In the genomic region with DNA sequence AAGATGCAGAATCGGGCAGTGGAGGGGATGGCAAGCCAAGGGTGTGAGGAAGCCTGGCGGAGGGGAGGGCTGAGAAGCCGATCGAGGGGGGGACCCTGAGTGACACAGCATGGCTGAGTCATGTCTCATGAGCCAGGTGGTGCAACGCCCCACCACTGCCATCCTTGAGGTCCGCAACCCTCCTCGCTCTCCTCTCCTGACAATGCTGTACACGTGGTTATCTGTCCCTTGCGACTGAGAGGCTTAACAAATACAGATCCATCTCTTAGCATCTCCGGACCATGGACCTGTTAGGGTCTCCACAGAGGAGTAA, we compare ENCODE assay signal across 18 cellular contexts. TPM values are rescaled to one million over a fixed set of nuclear protein-coding genes. Genes with fewer than 3 reads are reported as not detected.
DNase-seq lines count a peak whose midpoint lies in the region; ATAC-seq lines count a peak whose summit lies in the region.
"Had no signal": no experiment of that assay in that cellular context is flagged by ENCODE, and none has a peak within 500 bp of the region (broad histone marks: within the 10 kb centered on the region; RNA-seq: fewer than 3 reads in every experiment).

No MANE protein-coding gene starts in this region.

- intact Hi-C loops in Right ventricle myocardium inferior (cut with DNase I) = no loop called here
- intact Hi-C loops in left cardiac atrium (cut with DNase I) = no loop called here

- DNase-seq in Right ventricle myocardium inferior (ENCODE audit: missing footprints) = peak; percentile 43
- DNase-seq in left cardiac atrium = no peak
- DNase-seq in NCI-H2227 (lab: John Stamatoyannopoulos, UW; ENCODE audit: unreplicated experiment) = peak; percentile 49
- DNase-seq in iPS-NIHi7 (ENCODE audit: extremely low spot score) = peak; percentile 54
- no peak for DNase-seq in NCI-H1436 (lab: John Stamatoyannopoulos, UW)
- DNase-seq in mucosa of gallbladder (ENCODE audit: low spot score) = no peak
- DNase-seq: CD8-positive, alpha-beta memory T cell; DMS79; KG1; NCI-H1092; NCI-H1694; NCI-H2081 treated with DMSO at 0.1 percent for 48 hours; NCI-H345; NCI-H524 treated with DMSO at 0.1 percent for 48 hours; SW 1271 had no signal

- ATAC-seq in Right ventricle myocardium inferior (no peak), left cardiac atrium (no peak), GM21786 (IDR thresholded peaks at IDR 0.05; ENCODE audit: unreplicated experiment) (no peak)
- ATAC-seq: A549, HepG2 had no signal

RNA-seq across cellular contexts. Expression of gene SLC22A12, which starts 14.2 kb away (rescaled TPM):
- total RNA-seq in Right ventricle myocardium inferior (not detected), left cardiac atrium (not detected), mucosa of gallbladder (not detected)
- total RNA-seq: CD8-positive, alpha-beta memory T cell; HepG2 had no signal

RNA-seq across cellular contexts. Expression of gene SLC22A11, which starts 49.5 kb away (rescaled TPM):
- not detected for total RNA-seq in Right ventricle myocardium inferior
- total RNA-seq in left cardiac atrium = not detected
- total RNA-seq in mucosa of gallbladder = 0.12 TPM
- total RNA-seq: CD8-positive, alpha-beta memory T cell had no signal

Comparison
In these comparisons a context has a peak if more than half of its experiments do, and no peak if none do; other contexts are left out.
1. DNase-seq: peak in Right ventricle myocardium inferior (single experiment), NCI-H2227 (single experiment) and iPS-NIHi7 (single experiment); none in left cardiac atrium (single experiment), NCI-H1436 (single experiment) and mucosa of gallbladder (single experiment).